In genomic region chr2:212535963-212536362, GRCh38 we compare ENCODE assay signal across 10 cellular contexts. TPM values are rescaled to one million over a fixed set of nuclear protein-coding genes. Genes with fewer than 3 reads are reported as not detected.
DNase-seq lines count a peak whose midpoint lies in the region; ATAC-seq and TF ChIP-seq lines count a peak whose summit lies in the region.
"Had no signal": no experiment of that assay in that cellular context is flagged by ENCODE, and none has a peak within 500 bp of the region (broad histone marks: within the 10 kb centered on the region; RNA-seq: fewer than 3 reads in every experiment).

No MANE protein-coding gene starts in this region.

- no peak for ATAC-seq in HG03196 (IDR thresholded peaks at IDR 0.05; ENCODE audit: unreplicated experiment)
- ATAC-seq in stimulated activated naive CD8-positive, alpha-beta T cell treated with anti-CD3 and anti-CD28 coated beads, Interleukin-15, Interleukin-2, amounts not matched to agents 100 U/mL and 50 U/mL, for 24 hours: no peak
- no peak for ATAC-seq in GM19035 (IDR thresholded peaks at IDR 0.05; ENCODE audit: unreplicated experiment)

- no peaks in the 10 kb centered on the region for H3K9me3 ChIP-seq in BE2C
- no peaks in the 10 kb centered on the region for H3K9me3 ChIP-seq in neuron (ENCODE audit: low read length)

- H2AFZ ChIP-seq in neuron (ENCODE audit: low read depth, low read length): peak overlapping the region; percentile 98

- DNase-seq in BE2C (peak; percentile 9), NCI-H524 (lab: John Stamatoyannopoulos, UW) (peak; percentile 49 to 72), epithelial cell of proximal tubule (ENCODE audit: low read depth) (no peak)
- DNase-seq in stimulated activated naive CD8-positive, alpha-beta T cell treated with anti-CD3 and anti-CD28 coated beads, Interleukin-15, Interleukin-2, amounts not matched to agents 100 U/mL and 50 U/mL, for 24 hours: no peak
- DNase-seq in activated naive CD4-positive, alpha-beta T cell treated with Interleukin-2 at 50 U/mL for 16 hours: no peak

- TF ChIP-seq CTCF in BE2C (IDR thresholded peaks at IDR 0.05; ENCODE audit: low read depth, low read length) (no peak), epithelial cell of proximal tubule (conservative IDR thresholded peaks at IDR 0.05; ENCODE audit: low read depth, low read length) (no peak)

- H3K4me1 ChIP-seq in BE2C: peaks cover 6% of the 10 kb centered on the region
- peaks cover 50% of the 10 kb centered on the region for H3K4me1 ChIP-seq in neuron (ENCODE audit: insufficient read depth, low read length)

- H3K27me3 ChIP-seq in BE2C (peaks cover 23% of the 10 kb centered on the region), neuron (ENCODE audit: insufficient read depth, low read length) (no peaks in the 10 kb centered on the region)

- H3K36me3 ChIP-seq in BE2C (no peaks in the 10 kb centered on the region), neuron (ENCODE audit: insufficient read depth, low read length) (no peaks in the 10 kb centered on the region)
- H3K36me3 ChIP-seq: BLaER1 treated with 17β-estradiol and CSF1 and Interleukin-3, amounts not matched to agents 10 nM and 100 nM had no signal

- peak overlapping the region; percentile 86 for H3K4me3 ChIP-seq in BE2C (ENCODE audit: low read depth, low read length)
- H3K4me3 ChIP-seq in epithelial cell of proximal tubule (ENCODE audit: low read depth, low read length): peak overlapping the region; percentile 61
- H3K4me3 ChIP-seq in neuron (ENCODE audit: low read length): peak overlapping the region; percentile 76
- H3K4me3 ChIP-seq: BLaER1 treated with 17β-estradiol and CSF1 and Interleukin-3, amounts not matched to agents 10 nM and 100 nM had no signal

RNA-seq across cellular contexts. Expression of gene ERBB4, which starts 2.6 kb away (rescaled TPM):
- polyA plus RNA-seq in BE2C (2012; ENCODE audit: insufficient read depth, insufficient read length, low read depth): 0.71 TPM
- 1.4 and 2.2 TPM in 2 replicates for total RNA-seq in epithelial cell of proximal tubule
- total RNA-seq: T-helper 1 cell treated with Interleukin-12 subunit alpha and Interleukin-12 subunit beta and Interleukin-4 antibody, amounts not matched to agents 30 ng/mL and 1 ng/mL, for 36 hours had no signal

Comparison
In these comparisons a context has a peak if more than half of its experiments do, and no peak if none do; other contexts are left out.
1. DNase-seq: peak in BE2C (single experiment) and NCI-H524 (2 of 2); none in epithelial cell of proximal tubule (single experiment), stimulated activated naive CD8-positive, alpha-beta T cell treated with anti-CD3 and anti-CD28 coated beads, Interleukin-15, Interleukin-2, amounts not matched to agents 100 U/mL and 50 U/mL, for 24 hours (single experiment) and activated naive CD4-positive, alpha-beta T cell treated with Interleukin-2 at 50 U/mL for 16 hours (single experiment).
2. Peak in every context shown above with its lines, with median percentiles within 50 percentile points of each other: H3K4me3 ChIP-seq.